Comparison of ENCODE assay signal across 16 cellular contexts in genomic region chr3:2772803-2773202, GRCh38.
DNase-seq lines count a peak whose midpoint lies in the region; ATAC-seq and TF ChIP-seq lines count a peak whose summit lies in the region.
"Had no signal": no experiment of that assay in that cellular context is flagged by ENCODE, and none has a peak within 500 bp of the region (broad histone marks: within the 10 kb centered on the region; RNA-seq: fewer than 3 reads in every experiment).

No MANE protein-coding gene starts in this region.

- no peak overlapping the region for H2AFZ ChIP-seq in SK-N-SH (ENCODE audit: low read depth)

- H3K4me1 Mint-ChIP-seq in neural crest cell (peaks cover 6% of the 10 kb centered on the region), Calu3 (ENCODE audit: low read depth, unreplicated experiment) (no peaks in the 10 kb centered on the region)
- H3K4me1 Mint-ChIP-seq: B cell; CD4-positive, CD25-positive, alpha-beta regulatory T cell had no signal

- H3K4me2 ChIP-seq in SK-N-SH: no peak overlapping the region
- H3K4me2 ChIP-seq: BLaER1 had no signal

- H3F3A ChIP-seq in SK-N-SH (replicated peaks; ENCODE audit: insufficient read depth): no peaks in the 10 kb centered on the region

- no peaks in the 10 kb centered on the region for H3K79me2 ChIP-seq in SK-N-SH (ENCODE audit: insufficient read depth)

- peak overlapping the region; percentile 13 for H3K27ac Mint-ChIP-seq in neural crest cell (ENCODE audit: unreplicated experiment)
- H3K27ac Mint-ChIP-seq in Calu3 (ENCODE audit: unreplicated experiment): no peak overlapping the region
- H3K27ac Mint-ChIP-seq: B cell; CD4-positive, CD25-positive, alpha-beta regulatory T cell; CD8-positive, alpha-beta T cell; HFFc6 had no signal

- no peaks in the 10 kb centered on the region for H3K36me3 ChIP-seq in SK-N-SH (replicated peaks in 1 of 2; ENCODE audit: control insufficient read depth in 1 of 2, insufficient read depth in 2 of 2, low read length in 1 of 2)
- H3K36me3 ChIP-seq: BLaER1, HAP-1 had no signal

- no peak overlapping the region for H3K9ac ChIP-seq in SK-N-SH
- H3K9ac ChIP-seq: BLaER1 had no signal

- CTCF ChIA-PET in SK-N-SH (lab: Yijun Ruan, JAX) (no interaction called here), Calu3 (lab: Charles Lee) (no interaction called here)

- intact Hi-C loops in Calu3 (cut with micrococcal nuclease; ENCODE audit: unreplicated experiment): no loop called here

- TF ChIP-seq CTCF in SK-N-SH (IDR thresholded peaks at IDR 0.05) (no peak), neural crest cell (conservative IDR thresholded peaks at IDR 0.05) (no peak), Calu3 (IDR thresholded peaks at IDR 0.05; ENCODE audit: unreplicated experiment) (no peak)

- H3K27me3 ChIP-seq in SK-N-SH (ENCODE audit: insufficient read depth): no peaks in the 10 kb centered on the region
- H3K27me3 ChIP-seq: BLaER1 had no signal

- no peak overlapping the region for H3K4me3 Mint-ChIP-seq in neural crest cell
- H3K4me3 Mint-ChIP-seq in Calu3 (ENCODE audit: low read depth, unreplicated experiment): no peak overlapping the region
- H3K4me3 Mint-ChIP-seq: B cell; CD4-positive, CD25-positive, alpha-beta regulatory T cell; CD8-positive, alpha-beta T cell; HFFc6 had no signal

- H3K9me3 Mint-ChIP-seq in neural crest cell (peaks cover 3% of the 10 kb centered on the region), Calu3 (ENCODE audit: low read depth, unreplicated experiment) (peaks cover 7% of the 10 kb centered on the region)
- H3K9me3 Mint-ChIP-seq: CD8-positive, alpha-beta T cell had no signal

- H3K9me3 ChIP-seq in SK-N-SH: no peaks in the 10 kb centered on the region
- H3K9me3 ChIP-seq: BLaER1, HAP-1 had no signal

- POLR2A ChIA-PET in SK-N-SH (lab: Yijun Ruan, JAX): no interaction called here

- H4K20me1 ChIP-seq in SK-N-SH (ENCODE audit: insufficient read depth): no peaks in the 10 kb centered on the region
- H4K20me1 ChIP-seq: BLaER1 had no signal

- H3K27me3 Mint-ChIP-seq in neural crest cell (ENCODE audit: low read depth) (no peaks in the 10 kb centered on the region), Calu3 (ENCODE audit: unreplicated experiment) (no peaks in the 10 kb centered on the region)
- H3K27me3 Mint-ChIP-seq: B cell; CD4-positive, CD25-positive, alpha-beta regulatory T cell had no signal

- no peaks in the 10 kb centered on the region for H3K36me3 Mint-ChIP-seq in neural crest cell (ENCODE audit: low read depth)
- no peaks in the 10 kb centered on the region for H3K36me3 Mint-ChIP-seq in Calu3 (ENCODE audit: insufficient read depth, unreplicated experiment)
- H3K36me3 Mint-ChIP-seq: CD4-positive, CD25-positive, alpha-beta regulatory T cell; CD8-positive, alpha-beta T cell had no signal

- H3K4me1 ChIP-seq in SK-N-SH (ENCODE audit: control insufficient read depth in 1 of 2, insufficient read depth in 2 of 2, low read depth in 1 of 2, low read length in 1 of 2): no peaks in the 10 kb centered on the region; a peak in 2 of 4 replicates
- H3K4me1 ChIP-seq: BLaER1, HAP-1 had no signal

- no TSS peak for BruUV-seq in Calu3 (replicated peaks; lab: Mats Ljungman, UMichigan)

- H3K4me3 ChIP-seq in SK-N-SH (ENCODE audit: low read depth in 2 of 2, low read length in 1 of 2): no peak overlapping the region
- H3K4me3 ChIP-seq: BLaER1, HAP-1 had no signal

- no peaks in the 10 kb centered on the region for H3K9me2 ChIP-seq in SK-N-SH

- TF ChIP-seq EP300 in SK-N-SH (IDR thresholded peaks at IDR 0.05; ENCODE audit: borderline replicate concordance in 1 of 2, low read depth in 1 of 2, low read length in 1 of 2): peak in 1 of 2 experiments; percentile 93; a peak in 2 of 4 replicates

- 0% methylated on average over 1 of the region's 1 CpG for WGBS in SK-N-SH (ENCODE audit: low lambda C conversion rate)

- DNase-seq in NCI-H82 (lab: John Stamatoyannopoulos, UW) (peak; percentile 66), SK-N-SH (peak; percentile 53), neural crest cell (ENCODE audit: low read depth, low spot score) (no peak), NCI-H2171 treated with DMSO at 0.1 percent for 48 hours (lab: John Stamatoyannopoulos, UW) (no peak), Calu3 (no peak)
- DNase-seq: CD4-positive, CD25-positive, alpha-beta regulatory T cell; CD8-positive, alpha-beta T cell; DMS53; DMS79 treated with DMSO at 0.1 percent for 48 hours; GOT3; HFFc6 had no signal

- 0 out of 4 replicates have a peak overlapping the region, but pooled peaks of 1 of the 2 experiments have one; percentile 11 for H3K27ac ChIP-seq in SK-N-SH (ENCODE audit: low read depth in 2 of 2, low read length in 1 of 2)
- H3K27ac ChIP-seq: BLaER1, C4-2B had no signal

- 0 out of 2 replicates have a peak, but pooled peaks have one; percentile 23 for TF ChIP-seq RAD21 in SK-N-SH (IDR thresholded peaks at IDR 0.05; ENCODE audit: low read length)

- ATAC-seq in HG03139 (IDR thresholded peaks at IDR 0.05; ENCODE audit: unreplicated experiment): no peak
- ATAC-seq: CD8-positive, alpha-beta T cell had no signal

TF ChIP-seq in SK-N-SH, 30 proteins besides CTCF, POLR2A, EP300 and RAD21 (continues in another document):
- no peak for TF ChIP-seq SIN3A (IDR thresholded peaks at IDR 0.05; ENCODE audit: borderline replicate concordance, low read depth, low read length)
- TF ChIP-seq RFX5 (IDR thresholded peaks at IDR 0.05; ENCODE audit: low read length): no peak
- no peak for TF ChIP-seq SMC3 (IDR thresholded peaks at IDR 0.05; ENCODE audit: low read depth, low read length)
- no peak for TF ChIP-seq FOXM1 (IDR thresholded peaks at IDR 0.05; ENCODE audit: low read depth)
- no peak for TF ChIP-seq MAX (IDR thresholded peaks at IDR 0.05; ENCODE audit: low read depth)
- TF ChIP-seq TEAD4 (IDR thresholded peaks at IDR 0.05; ENCODE audit: borderline replicate concordance, insufficient read depth): no peak
- no peak for TF ChIP-seq FOXJ3 (CRISPR knock-in tag; IDR thresholded peaks at IDR 0.05)
- no peak for TF ChIP-seq GABPA (IDR thresholded peaks at IDR 0.05; ENCODE audit: low read depth)
- no peak for TF ChIP-seq ELF1 (IDR thresholded peaks at IDR 0.05)
- no peak for TF ChIP-seq NFIC (IDR thresholded peaks at IDR 0.05; ENCODE audit: borderline replicate concordance)
- 0 out of 2 replicates have a peak, but pooled peaks have one; percentile 28 for TF ChIP-seq TCF12 (IDR thresholded peaks at IDR 0.05)
- TF ChIP-seq TAF1 (IDR thresholded peaks at IDR 0.05; ENCODE audit: borderline replicate concordance, low read depth, low read length): no peak
- no peak for TF ChIP-seq REST (IDR thresholded peaks at IDR 0.05; ENCODE audit: low read depth, low read length)
- TF ChIP-seq JUND (IDR thresholded peaks at IDR 0.05): no peak
- no peak for TF ChIP-seq PBX3 (IDR thresholded peaks at IDR 0.05)
- no peak for TF ChIP-seq YY1 (IDR thresholded peaks at IDR 0.05; ENCODE audit: low read depth)
- no peak for TF ChIP-seq IRF3 (IDR thresholded peaks at IDR 0.05; ENCODE audit: low read depth, low read length)
- no peak for TF ChIP-seq FOSL2 (IDR thresholded peaks at IDR 0.05; ENCODE audit: borderline replicate concordance, low read depth)
- no peak for TF ChIP-seq POLR2AphosphoS5 (IDR thresholded peaks at IDR 0.05; ENCODE audit: low read depth, low read length)

Comparison
In these comparisons a context has a peak if more than half of its experiments do, and no peak if none do; other contexts are left out.
1. DNase-seq: peak in NCI-H82 (single experiment) and SK-N-SH (single experiment); none in neural crest cell (single experiment), NCI-H2171 treated with DMSO at 0.1 percent for 48 hours (single experiment) and Calu3 (single experiment).